10 cellular contexts compared by ENCODE assay signal in genomic region chr6:129644567-129645015, GRCh38.
DNase-seq lines count a peak whose midpoint lies in the region; ATAC-seq, FAIRE-seq and TF ChIP-seq lines count a peak whose summit lies in the region.
"Had no signal": no experiment of that assay in that cellular context is flagged by ENCODE, and none has a peak within 500 bp of the region (broad histone marks: within the 10 kb centered on the region; RNA-seq: fewer than 3 reads in every experiment).

No MANE protein-coding gene starts in this region.

- peaks cover 12% of the 10 kb centered on the region for H3K4me1 ChIP-seq in testis

- TF ChIP-seq POLR2A in H54 (IDR thresholded peaks at IDR 0.05; ENCODE audit: low read depth, low read length), result no peak
- no peak for TF ChIP-seq POLR2A in testis (IDR thresholded peaks at IDR 0.05)

- ATAC-seq in SK-N-SH treated with all-trans-retinoic acid at 6 μM for 48 hours, result peak; percentile 11; the same call in 2 of the 3 replicates
- ATAC-seq in GM21515 (IDR thresholded peaks at IDR 0.05; ENCODE audit: unreplicated experiment), result no peak
- no peak for ATAC-seq in HG03045 (IDR thresholded peaks at IDR 0.05; ENCODE audit: unreplicated experiment)
- ATAC-seq: naive thymus-derived CD8-positive, alpha-beta T cell had no signal

- H3K27me3 ChIP-seq in testis, result no peaks in the 10 kb centered on the region

- peak overlapping the region in 1 of 2 donors; percentile 67 for H3K27ac ChIP-seq in testis

- intact Hi-C loops in testis (cut with DNase I; ENCODE audit: low total_unique reads), result no loop called here

- no peak for DNase-seq in H54 (ENCODE audit: insufficient read length, low spot score)
- DNase-seq in fibroblast of the aortic adventitia (ENCODE audit: low read depth), result peak; percentile 93
- peak; percentile 88 for DNase-seq in retinal pigment epithelial cell (ENCODE audit: low read depth)
- DNase-seq in SIG-M5 (lab: John Stamatoyannopoulos, UW), result no peak
- no peak for DNase-seq in testis
- DNase-seq: activated naive CD8-positive, alpha-beta T cell treated with anti-CD3 and anti-CD28 coated beads, Interleukin-2, amount 10 ng/mL, durations not matched to agents 7 days and 5 days; naive thymus-derived CD8-positive, alpha-beta T cell had no signal

- H3K9me3 ChIP-seq in testis, result no peaks in the 10 kb centered on the region

- TF ChIP-seq CTCF in fibroblast of the aortic adventitia (IDR thresholded peaks at IDR 0.05; ENCODE audit: insufficient read depth, low read length), result no peak
- no peak for TF ChIP-seq CTCF in retinal pigment epithelial cell (conservative IDR thresholded peaks at IDR 0.05; ENCODE audit: low read depth, low read length)
- TF ChIP-seq CTCF in testis (IDR thresholded peaks at IDR 0.05), result no peak

- WGBS in testis, 2 donors, result 8 to 30% methylated on average over 1 of the region's 1 CpG

- H3K4me3 ChIP-seq in fibroblast of the aortic adventitia (ENCODE audit: low read depth, low read length), result no peak overlapping the region
- no peak overlapping the region for H3K4me3 ChIP-seq in retinal pigment epithelial cell (ENCODE audit: low read length)
- H3K4me3 ChIP-seq in testis, result no peak overlapping the region

- peak; percentile 27 for FAIRE-seq in H54 (lab: Jason Lieb, UNC)

- H3K36me3 ChIP-seq in testis (ENCODE audit: low read depth, missing control alignments), result no peaks in the 10 kb centered on the region

TF ChIP-seq in SK-N-SH treated with all-trans-retinoic acid at 6 μM for 48 hours, 23 proteins besides CTCF, POLR2A, EP300 and RAD21:
- no peak for TF ChIP-seq ZC3H10 (CRISPR knock-in tag; IDR thresholded peaks at IDR 0.05)
- peak; percentile 91 for TF ChIP-seq ISL1 (CRISPR knock-in tag; IDR thresholded peaks at IDR 0.05)
TF ChIP-seq in SK-N-SH treated with all-trans-retinoic acid at 6 μM for 48 hours: peak in this region for 1.

Comparison
In these comparisons a context has a peak if more than half of its experiments do, and no peak if none do; other contexts are left out.
1. DNase-seq: peak in fibroblast of the aortic adventitia (single experiment) and retinal pigment epithelial cell (single experiment); none in H54 (single experiment), SIG-M5 (single experiment) and testis (single experiment).